In the genomic region with DNA sequence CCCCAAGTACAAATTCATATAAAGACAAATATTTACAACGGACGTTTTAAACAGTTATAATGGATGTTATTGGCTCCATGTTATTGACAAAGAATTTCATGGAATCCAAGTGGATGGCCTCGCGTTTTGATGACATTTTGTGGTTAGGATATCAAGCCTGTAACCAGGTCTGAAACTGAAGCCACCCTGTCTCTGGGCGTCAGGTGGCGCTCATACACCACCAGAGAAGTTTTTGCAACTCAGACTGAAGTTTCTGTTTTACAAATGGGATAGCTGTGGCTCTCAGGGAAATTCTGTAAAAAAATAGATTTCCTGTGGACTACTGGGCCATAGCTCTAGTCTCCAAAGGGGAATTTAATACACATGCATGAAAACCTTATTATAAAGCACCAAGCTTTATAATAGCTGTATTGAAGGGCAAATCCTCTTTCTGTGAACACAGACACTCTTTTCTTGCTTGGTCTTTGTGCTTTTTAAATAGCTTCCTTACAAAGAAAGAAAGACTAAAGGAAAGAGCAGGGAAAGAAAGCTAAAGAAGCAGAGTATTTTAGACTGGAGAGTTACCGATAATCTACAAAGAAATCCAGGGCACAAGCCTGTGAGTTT, we compare ENCODE assay signal across 10 cellular contexts.
DNase-seq lines count a peak whose midpoint lies in the region; ATAC-seq and FAIRE-seq lines count a peak whose summit lies in the region.
"Had no signal": no experiment of that assay in that cellular context is flagged by ENCODE, and none has a peak within 500 bp of the region (broad histone marks: within the 10 kb centered on the region; RNA-seq: fewer than 3 reads in every experiment).

No MANE protein-coding gene starts in this region.

- H3K9me3 ChIP-seq in HUES64 (ENCODE audit: insufficient read depth, low read depth, low read length), result no peaks in the 10 kb centered on the region
- H3K9me3 ChIP-seq: BLaER1 treated with 17β-estradiol and CSF1 and Interleukin-3, amounts not matched to agents 10 nM and 100 nM had no signal

- no peaks in the 10 kb centered on the region for H3K27me3 ChIP-seq in HUES64 (ENCODE audit: insufficient read depth, low read length)
- H3K27me3 ChIP-seq: BLaER1 treated with 17β-estradiol and CSF1 and Interleukin-3, amounts not matched to agents 10 nM and 100 nM had no signal

- H3K4me3 ChIP-seq in HUES64 (ENCODE audit: low read length), result no peak overlapping the region
- H3K4me3 ChIP-seq: BLaER1 treated with 17β-estradiol and CSF1 and Interleukin-3, amounts not matched to agents 10 nM and 100 nM had no signal

- H3K9ac ChIP-seq in HUES64 (ENCODE audit: low read depth, low read length), result no peak overlapping the region
- H3K9ac ChIP-seq: BLaER1 treated with 17β-estradiol and CSF1 and Interleukin-3, amounts not matched to agents 10 nM and 100 nM had no signal

- peak overlapping the region; percentile 7; the same call in 1 of the 2 replicates for H3K27ac ChIP-seq in HUES64 (ENCODE audit: low read depth, low read length)
- H3K27ac ChIP-seq: BLaER1 treated with 17β-estradiol and CSF1 and Interleukin-3, amounts not matched to agents 10 nM and 100 nM; epithelial cell of prostate had no signal

- FAIRE-seq in endometrium (lab: Jason Lieb, UNC), result peak; percentile 43

- peaks cover 9% of the 10 kb centered on the region for H3K4me1 ChIP-seq in HUES64 (ENCODE audit: insufficient read depth, low read length)
- H3K4me1 ChIP-seq: BLaER1 treated with 17β-estradiol and CSF1 and Interleukin-3, amounts not matched to agents 10 nM and 100 nM had no signal

- H3K36me3 ChIP-seq in HUES64 (ENCODE audit: insufficient read depth, low read length), result no peaks in the 10 kb centered on the region
- H3K36me3 ChIP-seq: BLaER1 treated with 17β-estradiol and CSF1 and Interleukin-3, amounts not matched to agents 10 nM and 100 nM had no signal

- WGBS in HUES64, result 27% methylated on average over 7 of the region's 7 CpGs

- ATAC-seq in GM21390 (IDR thresholded peaks at IDR 0.05; ENCODE audit: unreplicated experiment), result peak; percentile 73

- DNase-seq in NCI-H1417 (lab: John Stamatoyannopoulos, UW) (peak; percentile 21 to 85 (median 52)), NCI-H1417 treated with DMSO at 0.1 percent for 48 hours (lab: John Stamatoyannopoulos, UW) (no peak), SW 1271 (lab: John Stamatoyannopoulos, UW) (peak; percentile 3 to 60), myocyte (ENCODE audit: low read depth) (peak; percentile 68), NCI-H1694 (lab: John Stamatoyannopoulos, UW) (no peak)

Comparison
In these comparisons a context has a peak if more than half of its experiments do, and no peak if none do; other contexts are left out.
1. DNase-seq: peak in NCI-H1417 (3 of 3), SW 1271 (2 of 2) and myocyte (single experiment); none in NCI-H1417 treated with DMSO at 0.1 percent for 48 hours (single experiment) and NCI-H1694 (single experiment).